1 cellular context compared by ENCODE assay signal in the genomic region with DNA sequence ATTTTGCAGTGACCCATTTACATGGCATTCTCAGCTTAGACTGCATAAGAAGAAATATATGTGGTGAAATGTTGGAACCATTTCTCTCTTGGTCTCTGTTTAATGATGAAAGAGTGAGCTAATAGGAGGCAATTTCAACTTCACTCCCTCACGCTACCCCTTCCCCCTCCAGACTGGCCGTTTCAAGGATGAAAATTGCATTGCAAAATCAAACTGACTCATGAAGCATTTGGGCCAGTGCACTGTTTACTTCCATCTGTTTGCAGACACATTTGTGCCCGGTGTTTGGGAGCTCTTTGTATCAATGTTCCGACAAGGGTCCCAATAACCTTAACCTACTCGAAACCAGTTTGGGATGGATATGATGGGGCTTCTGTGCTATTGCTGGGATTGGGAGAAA.
TF ChIP-seq lines count a peak whose summit lies in the region.
"Not testable (repeated sequence)": the region's sequence is repeated elsewhere in the genome, so short reads cannot be mapped to it uniquely, and the experiment has no call there.

No MANE protein-coding gene starts in this region.

TF ChIP-seq in K562, 482 proteins besides CTCF, POLR2A, EP300 and RAD21:
- TF ChIP-seq CEBPG (CRISPR knock-in tag; IDR thresholded peaks at IDR 0.05), result not testable (repeated sequence)
- peak; percentile 26 to 95; a peak in 3 of 4 replicates for TF ChIP-seq CEBPG (tag; conservative IDR thresholded peaks at IDR 0.05 in 1 of 2, IDR thresholded peaks at IDR 0.05 in 1 of 2)
